17 cellular contexts compared by ENCODE assay signal in the genomic region with DNA sequence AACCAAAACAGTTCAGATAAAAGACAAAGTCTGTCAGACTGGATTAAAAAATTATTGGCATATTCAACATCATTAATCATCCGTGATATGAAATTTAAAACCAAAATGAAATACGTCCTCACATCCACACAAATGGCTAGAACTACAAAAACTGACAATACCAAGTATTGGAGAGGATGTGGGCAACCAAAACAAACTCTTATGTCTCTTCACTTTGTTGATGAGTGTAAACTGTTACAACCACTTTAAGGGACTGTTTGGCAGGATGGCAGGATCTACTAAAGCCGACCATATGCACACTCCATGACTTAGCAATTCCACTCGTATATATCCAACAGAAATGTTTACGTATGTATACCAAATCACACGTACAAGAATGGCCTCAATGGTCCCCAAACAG. TPM values are rescaled to one million over a fixed set of nuclear protein-coding genes. Genes with fewer than 3 reads are reported as not detected.
A peak's percentile ranks its signal among the peaks of the same experiment; 100 is the strongest.
DNase-seq lines count a peak whose midpoint lies in the region; ATAC-seq lines count a peak whose summit lies in the region.
"Had no signal": no experiment of that assay in that cellular context is flagged by ENCODE, and none has a peak within 500 bp of the region (broad histone marks: within the 10 kb centered on the region; RNA-seq: fewer than 3 reads in every experiment).

No MANE protein-coding gene starts in this region.

- POLR2A ChIA-PET in activated naive CD8-positive, alpha-beta T cell treated with anti-CD3 and anti-CD28 coated beads, Interleukin-2, amount 10 ng/mL, durations not matched to agents 7 days and 5 days (lab: Charles Lee): no interaction called here

- peak overlapping the region; percentile 15 for H3K4me3 Mint-ChIP-seq in activated naive CD8-positive, alpha-beta T cell treated with anti-CD3 and anti-CD28 coated beads, Interleukin-2, amount 10 ng/mL, durations not matched to agents 7 days and 5 days
- H3K4me3 Mint-ChIP-seq in activated naive CD8-positive, alpha-beta T cell treated with anti-CD3 and anti-CD28 coated beads for 36 hours: no peak overlapping the region
- no peak overlapping the region for H3K4me3 Mint-ChIP-seq in T-helper 17 cell
- no peak overlapping the region for H3K4me3 Mint-ChIP-seq in activated T-helper 17 cell treated with anti-CD3 and anti-CD28 coated beads, Interleukin-2, amount 50 U/mL, for 72 hours
- H3K4me3 Mint-ChIP-seq: CD8-positive, alpha-beta T cell had no signal

- H3K27ac Mint-ChIP-seq in activated naive CD8-positive, alpha-beta T cell treated with anti-CD3 and anti-CD28 coated beads, Interleukin-2, amount 10 ng/mL, durations not matched to agents 7 days and 5 days: peak overlapping the region; percentile 73
- no peak overlapping the region for H3K27ac Mint-ChIP-seq in activated naive CD8-positive, alpha-beta T cell treated with anti-CD3 and anti-CD28 coated beads for 36 hours
- peak overlapping the region; percentile 39 for H3K27ac Mint-ChIP-seq in T-helper 17 cell
- peak overlapping the region; percentile 52 for H3K27ac Mint-ChIP-seq in activated T-helper 17 cell treated with anti-CD3 and anti-CD28 coated beads, Interleukin-2, amount 50 U/mL, for 72 hours
- H3K27ac Mint-ChIP-seq: CD8-positive, alpha-beta T cell had no signal

- DNase-seq in activated naive CD8-positive, alpha-beta T cell treated with anti-CD3 and anti-CD28 coated beads, Interleukin-2, amount 10 ng/mL, durations not matched to agents 7 days and 5 days: no peak
- no peak for DNase-seq in activated naive CD8-positive, alpha-beta T cell treated with anti-CD3 and anti-CD28 coated beads for 36 hours
- DNase-seq in T-helper 17 cell (no peak), NCI-H2029 (lab: John Stamatoyannopoulos, UW) (no peak), NCI-H1105 (lab: John Stamatoyannopoulos, UW) (no peak), dedifferentiated amniotic fluid mesenchymal stem cell (ENCODE audit: extremely low spot score) (no peak)
- DNase-seq: ACHN; CD8-positive, alpha-beta T cell; DND-41; Kasumi-1; NCI-H1417; NCI-H1694 treated with DMSO at 0.1 percent for 48 hours; NCI-H2107; NK-92 treated with Interleukin-12 subunit alpha and Interleukin-12 subunit beta, amount 100 ng/mL, for 24 hours; SHP77 treated with DMSO at 0.1 percent for 48 hours had no signal

- no peaks in the 10 kb centered on the region for H3K27me3 Mint-ChIP-seq in activated naive CD8-positive, alpha-beta T cell treated with anti-CD3 and anti-CD28 coated beads, Interleukin-2, amount 10 ng/mL, durations not matched to agents 7 days and 5 days
- no peaks in the 10 kb centered on the region for H3K27me3 Mint-ChIP-seq in activated naive CD8-positive, alpha-beta T cell treated with anti-CD3 and anti-CD28 coated beads for 36 hours
- H3K27me3 Mint-ChIP-seq in T-helper 17 cell: no peaks in the 10 kb centered on the region
- no peaks in the 10 kb centered on the region for H3K27me3 Mint-ChIP-seq in activated T-helper 17 cell treated with anti-CD3 and anti-CD28 coated beads, Interleukin-2, amount 50 U/mL, for 72 hours

- peaks cover 32% of the 10 kb centered on the region for H3K4me1 Mint-ChIP-seq in activated naive CD8-positive, alpha-beta T cell treated with anti-CD3 and anti-CD28 coated beads, Interleukin-2, amount 10 ng/mL, durations not matched to agents 7 days and 5 days
- peaks cover 24% of the 10 kb centered on the region for H3K4me1 Mint-ChIP-seq in activated naive CD8-positive, alpha-beta T cell treated with anti-CD3 and anti-CD28 coated beads for 36 hours
- H3K4me1 Mint-ChIP-seq in T-helper 17 cell: peaks cover 29% of the 10 kb centered on the region
- peaks cover 31% of the 10 kb centered on the region for H3K4me1 Mint-ChIP-seq in activated T-helper 17 cell treated with anti-CD3 and anti-CD28 coated beads, Interleukin-2, amount 50 U/mL, for 72 hours

- peaks cover 7% of the 10 kb centered on the region for H3K9me3 Mint-ChIP-seq in activated naive CD8-positive, alpha-beta T cell treated with anti-CD3 and anti-CD28 coated beads, Interleukin-2, amount 10 ng/mL, durations not matched to agents 7 days and 5 days
- peaks cover 9% of the 10 kb centered on the region for H3K9me3 Mint-ChIP-seq in activated naive CD8-positive, alpha-beta T cell treated with anti-CD3 and anti-CD28 coated beads for 36 hours
- H3K9me3 Mint-ChIP-seq in activated T-helper 17 cell treated with anti-CD3 and anti-CD28 coated beads, Interleukin-2, amount 50 U/mL, for 72 hours: no peaks in the 10 kb centered on the region

- peaks cover 73% of the 10 kb centered on the region for H3K36me3 Mint-ChIP-seq in activated naive CD8-positive, alpha-beta T cell treated with anti-CD3 and anti-CD28 coated beads, Interleukin-2, amount 10 ng/mL, durations not matched to agents 7 days and 5 days
- peaks cover 66% of the 10 kb centered on the region for H3K36me3 Mint-ChIP-seq in activated naive CD8-positive, alpha-beta T cell treated with anti-CD3 and anti-CD28 coated beads for 36 hours
- H3K36me3 Mint-ChIP-seq in T-helper 17 cell (ENCODE audit: low read depth): peaks cover 12% of the 10 kb centered on the region
- peaks cover 96% of the 10 kb centered on the region for H3K36me3 Mint-ChIP-seq in activated T-helper 17 cell treated with anti-CD3 and anti-CD28 coated beads, Interleukin-2, amount 50 U/mL, for 72 hours (ENCODE audit: low read depth)

- ATAC-seq in activated naive CD8-positive, alpha-beta T cell treated with anti-CD3 and anti-CD28 coated beads, Interleukin-2, amount 10 ng/mL, durations not matched to agents 7 days and 5 days (ENCODE audit: low read depth): peak; percentile 50
- no peak for ATAC-seq in T-helper 17 cell
- peak; percentile 49 for ATAC-seq in activated T-helper 17 cell treated with anti-CD3 and anti-CD28 coated beads, Interleukin-2, amount 50 U/mL, for 72 hours (replicated peaks)
- ATAC-seq: CD8-positive, alpha-beta T cell; GM12878 had no signal

- H3K9me3 ChIP-seq in T-helper 17 cell (ENCODE audit: control insufficient read depth, low read length, poor library complexity, severe bottlenecking): no peaks in the 10 kb centered on the region

RNA-seq across cellular contexts. Expression of a gene that starts 24.8 kb away (rescaled TPM):
- total RNA-seq in activated naive CD8-positive, alpha-beta T cell treated with anti-CD3 and anti-CD28 coated beads, Interleukin-2, amount 10 ng/mL, durations not matched to agents 7 days and 5 days: 10 to 100 TPM; 28.5 to 35.4 TPM
- 10 to 100 TPM; 27.1 to 30.2 TPM for total RNA-seq in activated naive CD8-positive, alpha-beta T cell treated with anti-CD3 and anti-CD28 coated beads for 36 hours
- total RNA-seq in T-helper 17 cell: 10 to 100 TPM; 12.9 to 13.9 TPM
- 10 to 100 TPM; 13.5 to 18.0 TPM for total RNA-seq in activated T-helper 17 cell treated with anti-CD3 and anti-CD28 coated beads, Interleukin-2, amount 50 U/mL, for 72 hours

RNA-seq across cellular contexts. Expression of a gene that starts 30.8 kb away (rescaled TPM):
- total RNA-seq in activated naive CD8-positive, alpha-beta T cell treated with anti-CD3 and anti-CD28 coated beads, Interleukin-2, amount 10 ng/mL, durations not matched to agents 7 days and 5 days: 10 to 100 TPM; 56.3 to 59.2 TPM
- total RNA-seq in activated naive CD8-positive, alpha-beta T cell treated with anti-CD3 and anti-CD28 coated beads for 36 hours: 10 to 100 TPM; 62.4 to 63.3 TPM
- total RNA-seq in T-helper 17 cell: 10 to 100 TPM; 37.6 to 45.3 TPM
- 10 to 100 TPM; 46.1 to 63.8 TPM for total RNA-seq in activated T-helper 17 cell treated with anti-CD3 and anti-CD28 coated beads, Interleukin-2, amount 50 U/mL, for 72 hours

RNA-seq across cellular contexts. Expression of a gene that starts 50.2 kb away (rescaled TPM):
- total RNA-seq in activated naive CD8-positive, alpha-beta T cell treated with anti-CD3 and anti-CD28 coated beads, Interleukin-2, amount 10 ng/mL, durations not matched to agents 7 days and 5 days: 10 to 100 TPM; 24.4 to 25.9 TPM
- 10 to 100 TPM; 24.9 to 28.4 TPM for total RNA-seq in activated naive CD8-positive, alpha-beta T cell treated with anti-CD3 and anti-CD28 coated beads for 36 hours
- 10 to 100 TPM; 16.4 to 24.2 TPM for total RNA-seq in T-helper 17 cell
- 10 to 100 TPM; 19.2 to 25.4 TPM for total RNA-seq in activated T-helper 17 cell treated with anti-CD3 and anti-CD28 coated beads, Interleukin-2, amount 50 U/mL, for 72 hours
